In the genomic region with DNA sequence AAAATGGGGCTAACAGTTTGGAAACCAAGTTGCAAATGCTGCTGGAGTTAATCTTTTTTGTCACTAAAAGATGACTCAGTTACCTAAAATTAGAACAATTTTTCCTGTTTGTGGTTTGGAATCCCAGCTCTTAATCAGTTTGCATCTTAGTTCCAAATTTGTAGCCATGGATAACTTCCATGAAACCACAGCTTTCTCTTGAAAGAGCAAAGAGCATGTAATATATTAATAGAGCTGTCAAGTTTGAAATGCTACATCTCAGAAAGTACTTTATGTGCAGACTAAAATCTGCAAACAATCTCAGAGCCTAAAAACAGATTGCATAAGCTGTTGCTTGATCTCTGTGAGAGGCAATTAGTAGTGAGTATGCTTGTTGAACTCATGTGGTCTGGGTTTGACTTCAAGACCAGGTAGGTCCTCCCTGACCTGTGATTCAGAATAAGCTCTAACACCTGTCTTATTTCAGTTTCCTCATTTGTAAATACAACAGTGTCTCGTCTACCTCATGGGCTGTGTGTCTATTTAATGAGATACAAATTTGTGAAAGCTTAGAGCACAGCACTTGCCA, we compare ENCODE assay signal across 10 cellular contexts. TPM values are rescaled to one million over a fixed set of nuclear protein-coding genes. Genes with fewer than 3 reads are reported as not detected.
DNase-seq lines count a peak whose midpoint lies in the region; ATAC-seq and TF ChIP-seq lines count a peak whose summit lies in the region.
"Had no signal": no experiment of that assay in that cellular context is flagged by ENCODE, and none has a peak within 500 bp of the region (broad histone marks: within the 10 kb centered on the region; RNA-seq: fewer than 3 reads in every experiment).

No MANE protein-coding gene starts in this region.

- 19% methylated on average over 1 of the region's 1 CpG for WGBS in liver

- TF ChIP-seq CTCF in A673 (conservative IDR thresholded peaks at IDR 0.05; ENCODE audit: low read depth, low read length), result no peak
- no peak for TF ChIP-seq CTCF in HFF-Myc (IDR thresholded peaks at IDR 0.05; ENCODE audit: low read depth, low read length, missing control alignments)
- TF ChIP-seq CTCF in liver (IDR thresholded peaks at IDR 0.05; ENCODE audit: low read depth, low read length, missing input control), result no peak
- TF ChIP-seq CTCF in GM10266 (IDR thresholded peaks at IDR 0.05; ENCODE audit: control insufficient read depth, insufficient read depth, low read depth, missing control alignments), result no peak

- no peaks in the 10 kb centered on the region for H3K9me3 ChIP-seq in A673 (ENCODE audit: low read depth, low read length, poor library complexity, severe bottlenecking)
- no peaks in the 10 kb centered on the region for H3K9me3 ChIP-seq in liver (ENCODE audit: control insufficient read depth in 4 of 4, low read length in 3 of 4)
- H3K9me3 ChIP-seq: MG63 had no signal

- H3K4me3 ChIP-seq in A673 (ENCODE audit: low read depth, low read length, poor library complexity, severe bottlenecking) (no peak overlapping the region), HFF-Myc (replicated peaks; ENCODE audit: low read depth, low read length) (no peak overlapping the region), liver (ENCODE audit: low read depth in 1 of 3, low read length in 3 of 3) (no peak overlapping the region)
- H3K4me3 ChIP-seq: MG63 had no signal

- H3K4me1 ChIP-seq in A673 (ENCODE audit: insufficient read depth, low read length, poor library complexity, severe bottlenecking), result peaks cover 36% of the 10 kb centered on the region
- H3K4me1 ChIP-seq in liver (ENCODE audit: control insufficient read depth in 4 of 4, insufficient read depth in 4 of 4, low read length in 3 of 4), result peaks cover 2 to 14% (median 11%) of the 10 kb centered on the region in 4 donors

- H3K27ac ChIP-seq in A673 (ENCODE audit: low read depth, low read length, poor library complexity, severe bottlenecking) (peak overlapping the region; percentile 17), caudate nucleus (ENCODE audit: low read depth, low read length) (peak overlapping the region; percentile 77), liver (ENCODE audit: low read depth in 1 of 2, low read length in 2 of 2) (peak overlapping the region in 1 of 2 donors; percentile 37)

- H3K27me3 ChIP-seq in A673 (replicated peaks; ENCODE audit: insufficient read depth, low read depth, low read length, poor library complexity) (no peaks in the 10 kb centered on the region), liver (ENCODE audit: control insufficient read depth in 4 of 4, insufficient read depth in 4 of 4, low read length in 3 of 4) (no peaks in the 10 kb centered on the region)
- H3K27me3 ChIP-seq: MG63 had no signal

- no TSS peak for BruUV-seq in A673 (replicated peaks; lab: Mats Ljungman, UMichigan)

- CTCF ChIA-PET in A673 (lab: Charles Lee), result interaction anchor here (0.5 kb wide), 1 partner anchor 61 kb away, joined by 4 read pairs; no protein-coding TSS in a partner anchor

- no peak for TF ChIP-seq RAD21 in liver (IDR thresholded peaks at IDR 0.05)

- H3K36me3 ChIP-seq in A673 (ENCODE audit: insufficient read depth, low read length, poor library complexity, severe bottlenecking), result peaks cover 4% of the 10 kb centered on the region
- peaks cover 5 to 10% (median 6%) of the 10 kb centered on the region in 4 donors for H3K36me3 ChIP-seq in liver (ENCODE audit: control insufficient read depth in 4 of 4, insufficient read depth in 3 of 4, low read depth in 1 of 4, low read length in 3 of 4)

- ATAC-seq in GM18870 (IDR thresholded peaks at IDR 0.05; ENCODE audit: unreplicated experiment), result no peak

- peak overlapping the region in 1 of 2 donors; percentile 7 for H3K9ac ChIP-seq in liver (ENCODE audit: low read depth in 1 of 2, low read length in 2 of 2)

- DNase-seq in A673 (ENCODE audit: low spot score) (peak; percentile 62), HFF-Myc (ENCODE audit: extremely low read depth, low read depth) (peak; percentile 68), caudate nucleus (lab: John Stamatoyannopoulos, UW) (peak in 3 of 61 donors; percentile 4 to 21 (median 20)), LoVo (ENCODE audit: low spot score) (no peak), GM10266 (ENCODE audit: extremely low spot score) (no peak)
- no peak for DNase-seq in activated naive CD4-positive, alpha-beta T cell treated with Interleukin-2 at 50 U/mL for 16 hours
- DNase-seq: MG63, posterior cingulate gyrus had no signal

- intact Hi-C loops in A673 (cut with micrococcal nuclease; ENCODE audit: unreplicated experiment), result no loop called here

- POLR2A ChIA-PET in A673 (lab: Charles Lee; ENCODE audit: low non-redundant PET), result no interaction called here

TF ChIP-seq in liver, 16 proteins besides CTCF, POLR2A, EP300 and RAD21:
- TF ChIP-seq, protein P1, sequence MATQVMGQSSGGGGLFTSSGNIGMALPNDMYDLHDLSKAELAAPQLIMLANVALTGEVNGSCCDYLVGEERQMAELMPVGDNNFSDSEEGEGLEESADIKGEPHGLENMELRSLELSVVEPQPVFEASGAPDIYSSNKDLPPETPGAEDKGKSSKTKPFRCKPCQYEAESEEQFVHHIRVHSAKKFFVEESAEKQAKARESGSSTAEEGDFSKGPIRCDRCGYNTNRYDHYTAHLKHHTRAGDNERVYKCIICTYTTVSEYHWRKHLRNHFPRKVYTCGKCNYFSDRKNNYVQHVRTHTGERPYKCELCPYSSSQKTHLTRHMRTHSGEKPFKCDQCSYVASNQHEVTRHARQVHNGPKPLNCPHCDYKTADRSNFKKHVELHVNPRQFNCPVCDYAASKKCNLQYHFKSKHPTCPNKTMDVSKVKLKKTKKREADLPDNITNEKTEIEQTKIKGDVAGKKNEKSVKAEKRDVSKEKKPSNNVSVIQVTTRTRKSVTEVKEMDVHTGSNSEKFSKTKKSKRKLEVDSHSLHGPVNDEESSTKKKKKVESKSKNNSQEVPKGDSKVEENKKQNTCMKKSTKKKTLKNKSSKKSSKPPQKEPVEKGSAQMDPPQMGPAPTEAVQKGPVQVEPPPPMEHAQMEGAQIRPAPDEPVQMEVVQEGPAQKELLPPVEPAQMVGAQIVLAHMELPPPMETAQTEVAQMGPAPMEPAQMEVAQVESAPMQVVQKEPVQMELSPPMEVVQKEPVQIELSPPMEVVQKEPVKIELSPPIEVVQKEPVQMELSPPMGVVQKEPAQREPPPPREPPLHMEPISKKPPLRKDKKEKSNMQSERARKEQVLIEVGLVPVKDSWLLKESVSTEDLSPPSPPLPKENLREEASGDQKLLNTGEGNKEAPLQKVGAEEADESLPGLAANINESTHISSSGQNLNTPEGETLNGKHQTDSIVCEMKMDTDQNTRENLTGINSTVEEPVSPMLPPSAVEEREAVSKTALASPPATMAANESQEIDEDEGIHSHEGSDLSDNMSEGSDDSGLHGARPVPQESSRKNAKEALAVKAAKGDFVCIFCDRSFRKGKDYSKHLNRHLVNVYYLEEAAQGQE (IDR thresholded peaks at IDR 0.05), result no peak
- TF ChIP-seq HNF4A (conservative IDR thresholded peaks at IDR 0.05) (peak; percentile 9 to 43), YY1 (IDR thresholded peaks at IDR 0.05) (no peak), GABPA (IDR thresholded peaks at IDR 0.05 in 1 of 2, conservative IDR thresholded peaks at IDR 0.05 in 1 of 2) (no peak), ZBTB33 (IDR thresholded peaks at IDR 0.05) (no peak), EGR1 (IDR thresholded peaks at IDR 0.05; ENCODE audit: low read depth in 2 of 2) (no peak), JUND (IDR thresholded peaks at IDR 0.05) (peak; percentile 17 to 53), RXRA (IDR thresholded peaks at IDR 0.05) (peak in 1 of 2 donors; percentile 18), HNF4G (IDR thresholded peaks at IDR 0.05) (no peak), NR2F2 (IDR thresholded peaks at IDR 0.05) (peak; percentile 69), ATF3 (IDR thresholded peaks at IDR 0.05) (no peak), FOXA1 (IDR thresholded peaks at IDR 0.05) (no peak), SP1 (IDR thresholded peaks at IDR 0.05) (peak; percentile 45), FOXA2 (IDR thresholded peaks at IDR 0.05) (no peak), TAF1 (conservative IDR thresholded peaks at IDR 0.05) (no peak)
- TF ChIP-seq, protein P2, sequence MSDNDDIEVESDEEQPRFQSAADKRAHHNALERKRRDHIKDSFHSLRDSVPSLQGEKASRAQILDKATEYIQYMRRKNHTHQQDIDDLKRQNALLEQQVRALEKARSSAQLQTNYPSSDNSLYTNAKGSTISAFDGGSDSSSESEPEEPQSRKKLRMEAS (IDR thresholded peaks at IDR 0.05), result no peak

RNA-seq across cellular contexts. Expression of gene DHX35, which starts 23.5 kb away (rescaled TPM):
- total RNA-seq in A673 (2021), result 15.9 and 18.1 TPM in 2 replicates
- 10 to 100 TPM in 1 of 2 donors, 1 to 10 TPM in 1; 5.8 to 10.6 TPM for total RNA-seq in liver
- polyA plus RNA-seq in liver, result 1 to 10 TPM; 2.7 to 3.8 TPM

RNA-seq across cellular contexts. Expression of gene FAM83D, which starts 59.5 kb away (rescaled TPM):
- total RNA-seq in A673 (2021), result 67.2 and 74.0 TPM in 2 replicates
- total RNA-seq in liver, result 10 to 100 TPM in 1 of 2 donors, 1 to 10 TPM in 1; 2.8 to 28.2 TPM
- 1 to 10 TPM; 1.1 to 2.6 TPM for polyA plus RNA-seq in liver

Comparison
In these comparisons a context has a peak if more than half of its experiments do, and no peak if none do; other contexts are left out.
1. DNase-seq: peak in A673 (single experiment) and HFF-Myc (single experiment); none in activated naive CD4-positive, alpha-beta T cell treated with Interleukin-2 at 50 U/mL for 16 hours (single experiment), LoVo (single experiment) and GM10266 (single experiment).